In the genomic region with DNA sequence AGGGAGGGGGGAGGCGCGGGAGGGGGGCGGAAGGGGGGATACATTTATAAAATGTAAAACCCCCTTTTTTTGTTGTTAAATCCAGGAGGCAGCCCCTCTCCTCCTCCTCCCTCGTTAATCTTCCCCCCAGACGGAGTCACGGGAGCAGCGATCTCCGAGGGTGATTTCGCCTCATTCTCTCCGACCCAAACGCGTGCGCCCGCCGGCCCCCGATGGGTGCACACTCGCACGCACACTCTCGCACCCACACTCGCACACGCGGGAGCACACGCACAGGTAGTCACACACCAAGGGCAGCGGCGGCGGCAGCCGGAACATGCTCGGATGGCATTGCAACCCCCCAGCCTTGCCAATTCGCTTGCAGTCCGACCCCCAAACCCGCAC, we compare ENCODE assay signal across 8 cellular contexts. TPM values are rescaled to one million over a fixed set of nuclear protein-coding genes. Genes with fewer than 3 reads are reported as not detected.
DNase-seq lines count a peak whose midpoint lies in the region; ATAC-seq, FAIRE-seq and TF ChIP-seq lines count a peak whose summit lies in the region.

No MANE protein-coding gene starts in this region.

- POLR2A ChIA-PET in A549 (lab: Yijun Ruan, JAX), result interaction anchor here (0.6 to 0.9 kb wide), 2 partner anchors 43 to 543 kb away, joined by 4 to 6 read pairs; a partner anchor contains a TSS

- H3K4me3 Mint-ChIP-seq in HFFc6 (peak overlapping the region; percentile 98), brain (peak overlapping the region; percentile 89 to 99 (median 96))

- peak; percentile 31 to 70 for DNase-seq in A549 (ENCODE audit: low read depth in 1 of 2, low spot score in 1 of 2)
- DNase-seq in HFFc6, result no peak
- peak; percentile 47 for DNase-seq in T-helper 9 cell
- DNase-seq in left kidney (ENCODE audit: low read depth, low spot score), result peak; percentile 83
- DNase-seq in stimulated activated CD4-positive, alpha-beta T cell treated with anti-CD3 and anti-CD28 coated beads, Interleukin-4, amount 100 ng/mL, for 1 hour, result peak; percentile 70
- no peak for DNase-seq in D721Med (ENCODE audit: insufficient read length, low spot score)

- peaks cover 26% of the 10 kb centered on the region for H3K4me1 ChIP-seq in A549

- H3K36me3 Mint-ChIP-seq in HFFc6 (ENCODE audit: low read depth) (peaks cover 6% of the 10 kb centered on the region), brain (peaks cover 8% of the 10 kb centered on the region)

- H3K27me3 Mint-ChIP-seq in HFFc6 (ENCODE audit: insufficient read depth) (peaks cover 2% of the 10 kb centered on the region), brain (peaks cover 22% of the 10 kb centered on the region)

- peak; percentile 4 to 18; a peak in 4 of 6 replicates for ATAC-seq in A549
- no peak for ATAC-seq in HG02610 (IDR thresholded peaks at IDR 0.05; ENCODE audit: unreplicated experiment)

- no peak for TF ChIP-seq EP300 in A549 (IDR thresholded peaks at IDR 0.05)

- no peak for TF ChIP-seq RAD21 in A549 (conservative IDR thresholded peaks at IDR 0.05 in 1 of 2, IDR thresholded peaks at IDR 0.05 in 1 of 2)

- TF ChIP-seq POLR2A in A549 (IDR thresholded peaks at IDR 0.05; ENCODE audit: low read length), result peak; percentile 18; the same call in 1 of the 2 replicates

- H3K4me3 ChIP-seq in A549, result peak overlapping the region; percentile 74

- WGBS in A549 (ENCODE audit: missing lambda C conversion rate), result 1% methylated on average over 30 of the region's 31 CpGs

- TF ChIP-seq CTCF in A549 (IDR thresholded peaks at IDR 0.05), result no peak
- TF ChIP-seq CTCF in HFFc6 (IDR thresholded peaks at IDR 0.05), result no peak
- no peak for TF ChIP-seq CTCF in brain (conservative IDR thresholded peaks at IDR 0.05)
- TF ChIP-seq CTCF in D721Med (IDR thresholded peaks at IDR 0.05; ENCODE audit: insufficient read depth, missing control alignments), result no peak

- H3K4me1 Mint-ChIP-seq in HFFc6 (ENCODE audit: low read depth), result peaks cover 36% of the 10 kb centered on the region
- H3K4me1 Mint-ChIP-seq in brain, result peaks cover 47% of the 10 kb centered on the region

- H3K9me3 Mint-ChIP-seq in HFFc6 (no peaks in the 10 kb centered on the region), brain (peaks cover 0 to 4% (median 0%) of the 10 kb centered on the region in 5 experiments)

- H3K9me3 ChIP-seq in A549, result no peaks in the 10 kb centered on the region

- peak overlapping the region; percentile 88 for H3K4me2 ChIP-seq in A549

- FAIRE-seq in A549 (lab: Jason Lieb, UNC) (no peak), D721Med (lab: Jason Lieb, UNC) (no peak)

- H3K27ac Mint-ChIP-seq in HFFc6, result peak overlapping the region; percentile 92
- peak overlapping the region; percentile 97 to 100 (median 99) for H3K27ac Mint-ChIP-seq in brain

- CTCF ChIA-PET in A549 (lab: Yijun Ruan, JAX), result no interaction called here

- H3K27ac ChIP-seq in A549, result peak overlapping the region; percentile 98 to 99

TF ChIP-seq in A549, 52 proteins besides CTCF, POLR2A, EP300 and RAD21 (continues in another document):
- TF ChIP-seq ZFP36 (IDR thresholded peaks at IDR 0.05; ENCODE audit: borderline replicate concordance, partially characterized antibody) (no peak), RFX5 (IDR thresholded peaks at IDR 0.05) (no peak), ZC3H11A (IDR thresholded peaks at IDR 0.05) (no peak), POLR2AphosphoS2 (conservative IDR thresholded peaks at IDR 0.05; ENCODE audit: low read length) (no peak), KDM5A (IDR thresholded peaks at IDR 0.05) (no peak), SMC3 (IDR thresholded peaks at IDR 0.05) (no peak), ZSCAN20 (CRISPR knock-in tag; IDR thresholded peaks at IDR 0.05) (no peak), RNF2 (IDR thresholded peaks at IDR 0.05; ENCODE audit: borderline replicate concordance, low read depth) (no peak), FOXS1 (CRISPR knock-in tag; IDR thresholded peaks at IDR 0.05) (no peak), ZNF302 (CRISPR knock-in tag; IDR thresholded peaks at IDR 0.05) (no peak), CEBPB (IDR thresholded peaks at IDR 0.05) (no peak), FOSL2 (IDR thresholded peaks at IDR 0.05) (no peak), FOSL2 (CRISPR knock-in tag; IDR thresholded peaks at IDR 0.05) (no peak), JUN (IDR thresholded peaks at IDR 0.05) (peak in 1 of 2 experiments; percentile 13; a peak in 1 of 5 replicates), HDAC2 (IDR thresholded peaks at IDR 0.05) (no peak)
- TF ChIP-seq, protein P1, sequence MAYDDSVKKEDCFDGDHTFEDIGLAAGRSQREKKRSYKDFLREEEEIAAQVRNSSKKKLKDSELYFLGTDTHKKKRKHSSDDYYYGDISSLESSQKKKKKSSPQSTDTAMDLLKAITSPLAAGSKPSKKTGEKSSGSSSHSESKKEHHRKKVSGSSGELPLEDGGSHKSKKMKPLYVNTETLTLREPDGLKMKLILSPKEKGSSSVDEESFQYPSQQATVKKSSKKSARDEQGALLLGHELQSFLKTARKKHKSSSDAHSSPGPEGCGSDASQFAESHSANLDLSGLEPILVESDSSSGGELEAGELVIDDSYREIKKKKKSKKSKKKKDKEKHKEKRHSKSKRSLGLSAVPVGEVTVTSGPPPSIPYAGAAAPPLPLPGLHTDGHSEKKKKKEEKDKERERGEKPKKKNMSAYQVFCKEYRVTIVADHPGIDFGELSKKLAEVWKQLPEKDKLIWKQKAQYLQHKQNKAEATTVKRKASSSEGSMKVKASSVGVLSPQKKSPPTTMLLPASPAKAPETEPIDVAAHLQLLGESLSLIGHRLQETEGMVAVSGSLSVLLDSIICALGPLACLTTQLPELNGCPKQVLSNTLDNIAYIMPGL (CRISPR knock-in tag; IDR thresholded peaks at IDR 0.05; ENCODE audit: borderline replicate concordance), result no peak
- TF ChIP-seq, protein P2, sequence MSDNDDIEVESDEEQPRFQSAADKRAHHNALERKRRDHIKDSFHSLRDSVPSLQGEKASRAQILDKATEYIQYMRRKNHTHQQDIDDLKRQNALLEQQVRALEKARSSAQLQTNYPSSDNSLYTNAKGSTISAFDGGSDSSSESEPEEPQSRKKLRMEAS (IDR thresholded peaks at IDR 0.05), result peak; percentile 63
- TF ChIP-seq, protein P3, sequence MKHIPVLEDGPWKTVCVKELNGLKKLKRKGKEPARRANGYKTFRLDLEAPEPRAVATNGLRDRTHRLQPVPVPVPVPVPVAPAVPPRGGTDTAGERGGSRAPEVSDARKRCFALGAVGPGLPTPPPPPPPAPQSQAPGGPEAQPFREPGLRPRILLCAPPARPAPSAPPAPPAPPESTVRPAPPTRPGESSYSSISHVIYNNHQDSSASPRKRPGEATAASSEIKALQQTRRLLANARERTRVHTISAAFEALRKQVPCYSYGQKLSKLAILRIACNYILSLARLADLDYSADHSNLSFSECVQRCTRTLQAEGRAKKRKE (CRISPR knock-in tag; IDR thresholded peaks at IDR 0.05; ENCODE audit: low read depth), result no peak
- TF ChIP-seq, protein P4, sequence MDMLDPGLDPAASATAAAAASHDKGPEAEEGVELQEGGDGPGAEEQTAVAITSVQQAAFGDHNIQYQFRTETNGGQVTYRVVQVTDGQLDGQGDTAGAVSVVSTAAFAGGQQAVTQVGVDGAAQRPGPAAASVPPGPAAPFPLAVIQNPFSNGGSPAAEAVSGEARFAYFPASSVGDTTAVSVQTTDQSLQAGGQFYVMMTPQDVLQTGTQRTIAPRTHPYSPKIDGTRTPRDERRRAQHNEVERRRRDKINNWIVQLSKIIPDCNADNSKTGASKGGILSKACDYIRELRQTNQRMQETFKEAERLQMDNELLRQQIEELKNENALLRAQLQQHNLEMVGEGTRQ (IDR thresholded peaks at IDR 0.05), result no peak
- TF ChIP-seq, protein P5, sequence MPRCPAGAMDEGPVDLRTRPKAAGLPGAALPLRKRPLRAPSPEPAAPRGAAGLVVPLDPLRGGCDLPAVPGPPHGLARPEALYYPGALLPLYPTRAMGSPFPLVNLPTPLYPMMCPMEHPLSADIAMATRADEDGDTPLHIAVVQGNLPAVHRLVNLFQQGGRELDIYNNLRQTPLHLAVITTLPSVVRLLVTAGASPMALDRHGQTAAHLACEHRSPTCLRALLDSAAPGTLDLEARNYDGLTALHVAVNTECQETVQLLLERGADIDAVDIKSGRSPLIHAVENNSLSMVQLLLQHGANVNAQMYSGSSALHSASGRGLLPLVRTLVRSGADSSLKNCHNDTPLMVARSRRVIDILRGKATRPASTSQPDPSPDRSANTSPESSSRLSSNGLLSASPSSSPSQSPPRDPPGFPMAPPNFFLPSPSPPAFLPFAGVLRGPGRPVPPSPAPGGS (IDR thresholded peaks at IDR 0.05), result peak; percentile 11; the same call in 1 of the 3 replicates
- TF ChIP-seq, protein P6, sequence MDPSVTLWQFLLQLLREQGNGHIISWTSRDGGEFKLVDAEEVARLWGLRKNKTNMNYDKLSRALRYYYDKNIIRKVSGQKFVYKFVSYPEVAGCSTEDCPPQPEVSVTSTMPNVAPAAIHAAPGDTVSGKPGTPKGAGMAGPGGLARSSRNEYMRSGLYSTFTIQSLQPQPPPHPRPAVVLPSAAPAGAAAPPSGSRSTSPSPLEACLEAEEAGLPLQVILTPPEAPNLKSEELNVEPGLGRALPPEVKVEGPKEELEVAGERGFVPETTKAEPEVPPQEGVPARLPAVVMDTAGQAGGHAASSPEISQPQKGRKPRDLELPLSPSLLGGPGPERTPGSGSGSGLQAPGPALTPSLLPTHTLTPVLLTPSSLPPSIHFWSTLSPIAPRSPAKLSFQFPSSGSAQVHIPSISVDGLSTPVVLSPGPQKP (IDR thresholded peaks at IDR 0.05; ENCODE audit: low read depth, low read length), result no peak
- TF ChIP-seq, protein P7, sequence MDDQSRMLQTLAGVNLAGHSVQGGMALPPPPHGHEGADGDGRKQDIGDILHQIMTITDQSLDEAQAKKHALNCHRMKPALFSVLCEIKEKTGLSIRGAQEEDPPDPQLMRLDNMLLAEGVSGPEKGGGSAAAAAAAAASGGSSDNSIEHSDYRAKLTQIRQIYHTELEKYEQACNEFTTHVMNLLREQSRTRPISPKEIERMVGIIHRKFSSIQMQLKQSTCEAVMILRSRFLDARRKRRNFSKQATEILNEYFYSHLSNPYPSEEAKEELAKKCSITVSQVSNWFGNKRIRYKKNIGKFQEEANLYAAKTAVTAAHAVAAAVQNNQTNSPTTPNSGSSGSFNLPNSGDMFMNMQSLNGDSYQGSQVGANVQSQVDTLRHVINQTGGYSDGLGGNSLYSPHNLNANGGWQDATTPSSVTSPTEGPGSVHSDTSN (IDR thresholded peaks at IDR 0.05), result peak; percentile 63

RNA-seq across cellular contexts. Expression of a gene that starts 0.5 kb away (rescaled TPM):
- polyA plus RNA-seq in A549 (2011; rRNA removed) (200 and 208 TPM in 2 replicates), A549 (2017; fragmentation: RNase III; extraction: RNeasy Plus Mini Kit Qiagen cat#74134 plus additional on column Dnase treatment) (354 to 362 TPM (median 360 TPM) in 3 replicates), brain (ENCODE audit: insufficient read depth, low read depth, low replicate concordance) (214 TPM)
- polyA plus RNA-seq in A549 (2012; cell fraction: cytosol; rRNA removed), result 97.6 and 99.3 TPM in 2 replicates
- 31.7 and 43.1 TPM in 2 replicates for polyA plus RNA-seq in A549 (2012; cell fraction: nucleus; rRNA removed)
- polyA minus RNA-seq in A549 (2011; rRNA and poly(A)+ RNA removed), result 58.5 and 59.3 TPM in 2 replicates
- total RNA-seq in HFFc6 (2021; fragmentation: NEBNext Ultra II Directional; extraction: Animal tissue kit (Norgen Biotek cat#: 25700)), result 100 to 1,000 TPM in 5 of 6 experiments, 10 to 100 TPM in 1; 95.7 to 130 (median 118) TPM

Comparison
In these comparisons a context has a peak if more than half of its experiments do, and no peak if none do; other contexts are left out.
1. DNase-seq: peak in A549 (2 of 2), T-helper 9 cell (single experiment), left kidney (single experiment) and stimulated activated CD4-positive, alpha-beta T cell treated with anti-CD3 and anti-CD28 coated beads, Interleukin-4, amount 100 ng/mL, for 1 hour (single experiment); none in HFFc6 (single experiment) and D721Med (single experiment).